In the genomic region with DNA sequence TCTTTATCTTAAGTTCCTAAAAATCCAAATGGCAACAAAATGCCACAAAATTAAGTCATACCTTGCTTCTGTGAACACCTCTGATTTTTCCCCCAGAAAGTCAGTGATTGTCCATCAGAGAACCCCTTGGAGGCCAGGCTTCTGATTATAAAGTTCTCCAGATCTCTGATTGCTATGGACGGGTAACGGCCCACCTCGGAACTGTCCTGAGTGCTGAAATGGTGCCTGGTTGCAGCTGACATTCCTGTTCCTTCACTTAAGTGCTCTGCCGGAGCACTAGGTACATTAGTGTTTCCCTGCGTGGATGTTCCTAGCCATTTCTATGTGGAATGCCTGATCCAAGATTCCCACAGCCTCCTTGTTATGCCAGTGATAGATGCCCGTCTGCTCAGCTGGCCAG, we compare ENCODE assay signal across 1 cellular context.
TF ChIP-seq lines count a peak whose summit lies in the region.

No MANE protein-coding gene starts in this region.

TF ChIP-seq in IMR-90, 13 proteins besides CTCF, POLR2A, EP300 and RAD21 (continued from another document):
- TF ChIP-seq SMC3 (IDR thresholded peaks at IDR 0.05; ENCODE audit: low read depth, low read length) (no peak), RCOR1 (IDR thresholded peaks at IDR 0.05; ENCODE audit: insufficient replicate concordance, low read length) (no peak)
